In the genomic region with DNA sequence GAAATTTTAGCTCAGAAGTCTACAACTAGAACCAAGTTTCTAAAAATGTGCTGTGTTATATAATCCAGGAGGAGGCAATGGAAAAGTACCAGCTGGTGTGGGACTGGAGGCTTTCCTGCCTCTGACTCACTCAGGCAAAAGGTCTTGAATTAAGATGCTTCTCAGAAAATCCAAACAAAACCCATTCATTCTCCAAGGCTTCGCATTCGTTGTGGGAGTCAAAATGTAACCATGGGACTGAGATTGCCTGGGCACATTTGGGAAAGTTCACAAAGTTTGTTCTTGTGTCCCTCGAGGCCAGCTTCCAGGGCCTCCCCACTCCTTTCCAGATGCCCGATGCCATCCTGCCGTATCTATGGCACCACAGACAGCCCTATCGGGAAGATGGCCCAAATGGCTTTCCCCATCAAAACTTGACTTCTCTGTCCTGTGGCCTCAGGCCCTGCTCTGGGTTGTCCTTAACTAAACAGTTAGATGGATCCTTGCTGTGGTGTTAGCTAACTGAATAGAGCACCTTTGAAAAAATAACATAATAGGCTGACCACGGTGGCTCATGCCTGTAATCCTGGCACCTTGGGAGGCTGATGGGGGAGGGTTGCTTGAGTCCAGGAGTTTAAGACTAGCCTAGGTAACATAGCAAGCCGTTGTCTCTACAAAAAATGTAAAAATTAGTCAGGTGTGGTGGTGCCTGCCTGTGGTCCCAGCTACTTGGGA, we compare ENCODE assay signal across 10 cellular contexts.
DNase-seq lines count a peak whose midpoint lies in the region; ATAC-seq and TF ChIP-seq lines count a peak whose summit lies in the region.
"Had no signal": no experiment of that assay in that cellular context is flagged by ENCODE, and none has a peak within 500 bp of the region (broad histone marks: within the 10 kb centered on the region; RNA-seq: fewer than 3 reads in every experiment).

No MANE protein-coding gene starts in this region.

- peak overlapping the region; percentile 78 to 95 (median 86) for H3K4me2 ChIP-seq in BLaER1 treated with 17β-estradiol and CSF1 and Interleukin-3, amounts not matched to agents 10 nM and 100 nM
- H3K4me2 ChIP-seq: neural progenitor cell had no signal

- H3K4me1 ChIP-seq in BLaER1 treated with 17β-estradiol and CSF1 and Interleukin-3, amounts not matched to agents 10 nM and 100 nM = peaks cover 25 to 78% (median 39%) of the 10 kb centered on the region in 10 experiments
- H3K4me1 ChIP-seq in adrenal gland (replicated peaks in 1 of 2) (peaks cover 0 to 6% of the 10 kb centered on the region in 2 donors), heart right ventricle (peaks cover 0 to 36% (median 0%) of the 10 kb centered on the region in 9 donors)
- H3K4me1 ChIP-seq: neural progenitor cell had no signal

- TF ChIP-seq POLR2A in adrenal gland (IDR thresholded peaks at IDR 0.05) = no peak

- WGBS in adrenal gland, 4 donors = 58 to 77% (median 70%) methylated on average over 8 of the region's 8 CpGs
- 87 to 89% methylated on average over 8 of the region's 8 CpGs for WGBS in heart right ventricle, 2 donors

- peaks cover 35 to 42% (median 37%) of the 10 kb centered on the region in 11 experiments for H3K9me3 ChIP-seq in BLaER1 treated with 17β-estradiol and CSF1 and Interleukin-3, amounts not matched to agents 10 nM and 100 nM (replicated peaks in 1 of 11)
- no peaks in the 10 kb centered on the region for H3K9me3 ChIP-seq in adrenal gland (replicated peaks in 1 of 3)
- H3K9me3 ChIP-seq in heart right ventricle = peaks cover 0 to 24% (median 8%) of the 10 kb centered on the region in 11 donors

- peak in 6 of 8 donors; percentile 49 to 78 (median 70) for ATAC-seq in heart right ventricle

- H4K20me1 ChIP-seq in BLaER1 treated with 17β-estradiol and CSF1 and Interleukin-3, amounts not matched to agents 10 nM and 100 nM = no peaks in the 10 kb centered on the region

- peak overlapping the region in 4 of 11 experiments; percentile 38 to 72 (median 65); a peak in 1 of 22 replicates for H3K9ac ChIP-seq in BLaER1 treated with 17β-estradiol and CSF1 and Interleukin-3, amounts not matched to agents 10 nM and 100 nM
- H3K9ac ChIP-seq: neural progenitor cell had no signal

- TF ChIP-seq CTCF in adrenal gland (IDR thresholded peaks at IDR 0.05) = no peak
- TF ChIP-seq CTCF in heart right ventricle (IDR thresholded peaks at IDR 0.05) = no peak
- TF ChIP-seq CTCF in GM13977 (IDR thresholded peaks at IDR 0.05; ENCODE audit: extremely low read depth, insufficient read depth, missing control alignments) = no peak

- peak in 6 of 7 donors; percentile 38 to 68 (median 55) for DNase-seq in adrenal gland
- peak in 1 of 2 donors; percentile 34 for DNase-seq in heart right ventricle
- DNase-seq in renal cortical epithelial cell (ENCODE audit: low read depth) = peak; percentile 69
- DNase-seq in cerebellar nuclear complex (lab: John Stamatoyannopoulos, UW) = no peak
- DNase-seq in DMS53 (lab: John Stamatoyannopoulos, UW) = no peak
- no peak for DNase-seq in GM13977 (ENCODE audit: low spot score)
- no peak for DNase-seq in NCI-H2227 (lab: John Stamatoyannopoulos, UW; ENCODE audit: unreplicated experiment)
- DNase-seq: NCI-H524 treated with DMSO at 0.1 percent for 48 hours had no signal

- H3K4me3 ChIP-seq in BLaER1 treated with 17β-estradiol and CSF1 and Interleukin-3, amounts not matched to agents 10 nM and 100 nM = peak overlapping the region in 2 of 10 experiments; percentile 38 to 39; a peak in 2 of 20 replicates
- H3K4me3 ChIP-seq in adrenal gland (no peak overlapping the region), heart right ventricle (no peak overlapping the region)
- H3K4me3 ChIP-seq: neural progenitor cell had no signal

- no peaks in the 10 kb centered on the region; a peak in 1 of 22 replicates for H3K27me3 ChIP-seq in BLaER1 treated with 17β-estradiol and CSF1 and Interleukin-3, amounts not matched to agents 10 nM and 100 nM
- H3K27me3 ChIP-seq in adrenal gland (no peaks in the 10 kb centered on the region), heart right ventricle (no peaks in the 10 kb centered on the region)
- H3K27me3 ChIP-seq: neural progenitor cell had no signal

- peaks cover 5 to 23% (median 18%) of the 10 kb centered on the region in 11 experiments; a peak in 14 of 22 replicates for H3K36me3 ChIP-seq in BLaER1 treated with 17β-estradiol and CSF1 and Interleukin-3, amounts not matched to agents 10 nM and 100 nM
- no peaks in the 10 kb centered on the region for H3K36me3 ChIP-seq in adrenal gland (replicated peaks in 1 of 2)
- no peaks in the 10 kb centered on the region for H3K36me3 ChIP-seq in heart right ventricle
- H3K36me3 ChIP-seq: neural progenitor cell had no signal

- intact Hi-C loops in adrenal gland (cut with DNase I) = loop anchor here in 1 of 2 donors (10.0 kb wide), 1 partner anchor 158 kb away; no protein-coding TSS in a partner anchor
- intact Hi-C loops in heart right ventricle (cut with DNase I) = loop anchor here in 1 of 10 donors (10.0 kb wide), 1 partner anchor 78 kb away; no protein-coding TSS in a partner anchor

- peak overlapping the region; percentile 55 to 78 (median 72); a peak in 19 of 22 replicates for H3K27ac ChIP-seq in BLaER1 treated with 17β-estradiol and CSF1 and Interleukin-3, amounts not matched to agents 10 nM and 100 nM
- peak overlapping the region in 4 of 5 donors; percentile 12 to 85 (median 52) for H3K27ac ChIP-seq in adrenal gland
- peak overlapping the region in 5 of 10 donors; percentile 55 to 75 (median 65) for H3K27ac ChIP-seq in heart right ventricle
- H3K27ac ChIP-seq: neural progenitor cell had no signal

- in situ Hi-C loops in GM13977 (cut with MboI; ENCODE audit: low pct_unique_long_range_greater_than_20kb, low sequenced_read_pairs, unreplicated experiment) = no loop called here

Comparison
In these comparisons a context has a peak if more than half of its experiments do, and no peak if none do; other contexts are left out.
1. DNase-seq: peak in adrenal gland (6 of 7) and renal cortical epithelial cell (single experiment); none in cerebellar nuclear complex (0 of 2), DMS53 (single experiment), GM13977 (single experiment) and NCI-H2227 (single experiment).